In genomic region chr22:36433318-36434231, GRCh38 we compare ENCODE assay signal across 7 cellular contexts. TPM values are rescaled to one million over a fixed set of nuclear protein-coding genes. Genes with fewer than 3 reads are reported as not detected.
A peak's percentile ranks its signal among the peaks of the same experiment; 100 is the strongest.
DNase-seq lines count a peak whose midpoint lies in the region; ATAC-seq and TF ChIP-seq lines count a peak whose summit lies in the region.

No MANE protein-coding gene starts in this region.

- 73 to 82% methylated on average over 8 to 14 of the region's 14 CpGs for WGBS in endodermal cell (ENCODE audit: insufficient coverage in 1 of 2, insufficient read length in 1 of 2), 2 experiments

- H3K36me3 Mint-ChIP-seq in GM23338 (ENCODE audit: low read depth) (no peaks in the 10 kb centered on the region; the same call in 2 of the 3 replicates), endodermal cell (ENCODE audit: low read depth) (no peaks in the 10 kb centered on the region)
- no peaks in the 10 kb centered on the region for H3K36me3 Mint-ChIP-seq in T-helper 2 cell treated with Interferon-gamma antibody and Interleukin-4, amounts not matched to agents 5 μg/mL and 100 μg/mL, for 36 hours (ENCODE audit: low read depth)

- no peak for TF ChIP-seq CTCF in GM23338 (conservative IDR thresholded peaks at IDR 0.05; ENCODE audit: low read depth in 2 of 2)
- TF ChIP-seq CTCF in endodermal cell (conservative IDR thresholded peaks at IDR 0.05) = no peak

- ATAC-seq in GM23338 = peak; percentile 20; the same call in 2 of the 3 replicates
- ATAC-seq in HG03159 (IDR thresholded peaks at IDR 0.05; ENCODE audit: unreplicated experiment) = no peak

- H3K9me3 ChIP-seq in endodermal cell (ENCODE audit: control insufficient read depth, low read length) (no peaks in the 10 kb centered on the region), skeletal muscle satellite cell (replicated peaks; ENCODE audit: low read length) (no peaks in the 10 kb centered on the region)

- H2AFZ ChIP-seq in GM23338 = peak overlapping the region; percentile 96; the same call in 1 of the 2 replicates

- H3K4me1 ChIP-seq in GM23338 (ENCODE audit: insufficient read depth) = peaks cover 30% of the 10 kb centered on the region; the same call in 1 of the 2 replicates
- peaks cover 21% of the 10 kb centered on the region for H3K4me1 ChIP-seq in endodermal cell (ENCODE audit: control insufficient read depth, insufficient read depth, low read length)
- H3K4me1 ChIP-seq in skeletal muscle satellite cell (ENCODE audit: control insufficient read depth, insufficient read depth, low read length) = peaks cover 25% of the 10 kb centered on the region

- no peaks in the 10 kb centered on the region for H3K79me2 ChIP-seq in GM23338 (replicated peaks; ENCODE audit: insufficient read depth)

- H3K36me3 ChIP-seq in GM23338 (ENCODE audit: insufficient read depth) (no peaks in the 10 kb centered on the region), endodermal cell (ENCODE audit: control insufficient read depth, insufficient read depth, low read length) (no peaks in the 10 kb centered on the region), skeletal muscle satellite cell (ENCODE audit: insufficient read depth, low read length) (no peaks in the 10 kb centered on the region)

- DNase-seq in GM23338 (ENCODE audit: low spot score) (peak; percentile 55), NCI-H2196 (lab: John Stamatoyannopoulos, UW; ENCODE audit: unreplicated experiment) (peak; percentile 73), endodermal cell (peak; percentile 64), hypothalamus (lab: John Stamatoyannopoulos, UW) (no peak)
- DNase-seq in T-helper 2 cell treated with Interferon-gamma antibody and Interleukin-4, amounts not matched to agents 5 μg/mL and 100 μg/mL, for 36 hours (ENCODE audit: low spot score) = no peak

- peaks cover 20% of the 10 kb centered on the region for H3K27me3 Mint-ChIP-seq in GM23338 (ENCODE audit: insufficient read depth, low read depth, poor library complexity)
- no peaks in the 10 kb centered on the region for H3K27me3 Mint-ChIP-seq in endodermal cell (ENCODE audit: insufficient read depth)
- H3K27me3 Mint-ChIP-seq in T-helper 2 cell treated with Interferon-gamma antibody and Interleukin-4, amounts not matched to agents 5 μg/mL and 100 μg/mL, for 36 hours (ENCODE audit: low read depth) = no peaks in the 10 kb centered on the region

- H3K27ac Mint-ChIP-seq in GM23338 = no peak overlapping the region
- H3K27ac Mint-ChIP-seq in endodermal cell = no peak overlapping the region
- H3K27ac Mint-ChIP-seq in T-helper 2 cell treated with Interferon-gamma antibody and Interleukin-4, amounts not matched to agents 5 μg/mL and 100 μg/mL, for 36 hours = no peak overlapping the region

- H3K9me3 Mint-ChIP-seq in GM23338 (no peaks in the 10 kb centered on the region), endodermal cell (no peaks in the 10 kb centered on the region)
- no peaks in the 10 kb centered on the region for H3K9me3 Mint-ChIP-seq in T-helper 2 cell treated with Interferon-gamma antibody and Interleukin-4, amounts not matched to agents 5 μg/mL and 100 μg/mL, for 36 hours

- 0 out of 2 replicates have a peak, but pooled peaks cover 8% of the 10 kb centered on the region for H3F3A ChIP-seq in GM23338 (replicated peaks; ENCODE audit: low read depth)

- H3K27me3 ChIP-seq in GM23338 (ENCODE audit: insufficient read depth) (no peaks in the 10 kb centered on the region), endodermal cell (ENCODE audit: control insufficient read depth, insufficient read depth, low read length, poor library complexity, severe bottlenecking) (no peaks in the 10 kb centered on the region), skeletal muscle satellite cell (ENCODE audit: control insufficient read depth, insufficient read depth, low read length) (no peaks in the 10 kb centered on the region)

- H3K4me3 Mint-ChIP-seq in GM23338 (no peak overlapping the region; the same call in 2 of the 3 replicates), endodermal cell (no peak overlapping the region)
- no peak overlapping the region for H3K4me3 Mint-ChIP-seq in T-helper 2 cell treated with Interferon-gamma antibody and Interleukin-4, amounts not matched to agents 5 μg/mL and 100 μg/mL, for 36 hours

- H3K4me1 Mint-ChIP-seq in GM23338 (peaks cover 33% of the 10 kb centered on the region), endodermal cell (peaks cover 24% of the 10 kb centered on the region)
- peaks cover 20% of the 10 kb centered on the region for H3K4me1 Mint-ChIP-seq in T-helper 2 cell treated with Interferon-gamma antibody and Interleukin-4, amounts not matched to agents 5 μg/mL and 100 μg/mL, for 36 hours (ENCODE audit: low read depth)

- H4K20me1 ChIP-seq in GM23338 (replicated peaks; ENCODE audit: insufficient read depth) = no peaks in the 10 kb centered on the region

- no peak overlapping the region for H3K4me2 ChIP-seq in GM23338
- H3K4me2 ChIP-seq in skeletal muscle satellite cell (ENCODE audit: low read length) = peak overlapping the region; percentile 31

- H3K27ac ChIP-seq in GM23338 (ENCODE audit: low read depth) (no peak overlapping the region), endodermal cell (ENCODE audit: low read depth, low read length) (peak overlapping the region; percentile 36)

- no peak overlapping the region for H3K9ac ChIP-seq in endodermal cell (ENCODE audit: extremely low read depth, low read length, poor library complexity, severe bottlenecking)
- no peak overlapping the region for H3K9ac ChIP-seq in skeletal muscle satellite cell (ENCODE audit: low read depth, low read length)

- H3K4me3 ChIP-seq in GM23338 = no peak overlapping the region
- no peak overlapping the region for H3K4me3 ChIP-seq in endodermal cell (ENCODE audit: low read length)
- no peak overlapping the region for H3K4me3 ChIP-seq in skeletal muscle satellite cell (ENCODE audit: low read length)

- no peaks in the 10 kb centered on the region for H3K9me2 ChIP-seq in GM23338 (ENCODE audit: insufficient read depth)

TF ChIP-seq in GM23338, 12 proteins besides CTCF, POLR2A, EP300 and RAD21 (continues in another document):
- TF ChIP-seq JUNB (IDR thresholded peaks at IDR 0.05; ENCODE audit: unreplicated experiment) = no peak
- no peak for TF ChIP-seq NANOG (IDR thresholded peaks at IDR 0.05; ENCODE audit: borderline replicate concordance)
- TF ChIP-seq REST (IDR thresholded peaks at IDR 0.05; ENCODE audit: unreplicated experiment) = no peak

RNA-seq across cellular contexts. Expression of gene MYH9, which starts 45.8 kb away (rescaled TPM):
- total RNA-seq in GM23338 (2014; rRNA removed; shearing (Covaris generic)) = 204 and 233 TPM in 2 replicates
- 55.4 and 58.4 TPM in 2 replicates for polyA plus RNA-seq in GM23338 (2016; fragmentation: Nextera tagmentation; extraction: Ambion mirVana)
- 100 to 1,000 TPM; 270 to 288 TPM for total RNA-seq in endodermal cell
- polyA plus RNA-seq in endodermal cell (2013, experiment 1 of 2) = 131 TPM
- 136 TPM for polyA plus RNA-seq in endodermal cell (2013, experiment 2 of 2)
- 248 and 329 TPM in 2 replicates for total RNA-seq in skeletal muscle satellite cell (2012; rRNA removed)

RNA-seq across cellular contexts. Expression of gene TXN2, which starts 47.9 kb away (rescaled TPM):
- total RNA-seq in GM23338 (2014; rRNA removed; shearing (Covaris generic)) = 21.6 and 23.0 TPM in 2 replicates
- 50.3 and 55.6 TPM in 2 replicates for polyA plus RNA-seq in GM23338 (2016; fragmentation: Nextera tagmentation; extraction: Ambion mirVana)
- total RNA-seq in endodermal cell = 10 to 100 TPM; 52.9 to 53.9 TPM
- polyA plus RNA-seq in endodermal cell (2013, experiment 1 of 2) = 69.6 TPM
- 65.8 TPM for polyA plus RNA-seq in endodermal cell (2013, experiment 2 of 2)
- total RNA-seq in skeletal muscle satellite cell (2012; rRNA removed) = 23.1 and 36.3 TPM in 2 replicates

Comparison
In these comparisons a context has a peak if more than half of its experiments do, and no peak if none do; other contexts are left out.
1. DNase-seq: peak in GM23338 (single experiment), NCI-H2196 (single experiment) and endodermal cell (single experiment); none in T-helper 2 cell treated with Interferon-gamma antibody and Interleukin-4, amounts not matched to agents 5 μg/mL and 100 μg/mL, for 36 hours (single experiment) and hypothalamus (0 of 51).